Comparison of ENCODE assay signal across 16 cellular contexts in genomic region chr3:178845446-178846118, GRCh38.
A peak's percentile ranks its signal among the peaks of the same experiment; 100 is the strongest.
DNase-seq lines count a peak whose midpoint lies in the region; ATAC-seq and TF ChIP-seq lines count a peak whose summit lies in the region.
"Had no signal": no experiment of that assay in that cellular context is flagged by ENCODE, and none has a peak within 500 bp of the region (broad histone marks: within the 10 kb centered on the region; RNA-seq: fewer than 3 reads in every experiment).

No MANE protein-coding gene starts in this region.

- H3K4me1 ChIP-seq in GM23248 (ENCODE audit: insufficient read depth) (no peaks in the 10 kb centered on the region), sigmoid colon (peaks cover 0 to 51% (median 45%) of the 10 kb centered on the region in 4 donors)
- H3K4me1 ChIP-seq: foreskin keratinocyte had no signal

- no peaks in the 10 kb centered on the region for H3K36me3 Mint-ChIP-seq in activated naive CD4-positive, alpha-beta T cell treated with anti-CD3 and anti-CD28 coated beads, Interleukin-2, amount 50 U/mL, for 72 hours
- H3K36me3 Mint-ChIP-seq: activated CD8-positive, alpha-beta memory T cell treated with anti-CD3 and anti-CD28 coated beads, Interleukin-2, amount 10 ng/mL, durations not matched to agents 7 days and 5 days; CD8-positive, alpha-beta T cell; IgD-negative memory B cell had no signal

- H3K4me2 ChIP-seq in GM23248 (ENCODE audit: unreplicated experiment): peak overlapping the region; percentile 14

- WGBS in GM23248 (ENCODE audit: low coverage in 1 of 2, low lambda C conversion rate in 2 of 2, missing lambda C conversion rate in 2 of 2), 2 experiments: 1 to 2% methylated on average over 3 of the region's 3 CpGs
- WGBS in sigmoid colon, 2 donors: 58 to 59% methylated on average over 3 of the region's 3 CpGs

- H2AFZ ChIP-seq in GM23248: no peak overlapping the region

- H4K20me1 ChIP-seq in GM23248 (ENCODE audit: insufficient read depth): no peaks in the 10 kb centered on the region

- no peak overlapping the region for H3K4me3 ChIP-seq in GM23248
- H3K4me3 ChIP-seq in sigmoid colon: no peak overlapping the region
- H3K4me3 ChIP-seq: thyroid gland had no signal

- H3F3A ChIP-seq in GM23248 (ENCODE audit: insufficient read depth): no peaks in the 10 kb centered on the region

- TF ChIP-seq CTCF in sigmoid colon (IDR thresholded peaks at IDR 0.05): no peak

- H3K36me3 ChIP-seq in GM23248 (ENCODE audit: low read depth): no peaks in the 10 kb centered on the region
- H3K36me3 ChIP-seq in sigmoid colon: no peaks in the 10 kb centered on the region
- H3K36me3 ChIP-seq: thyroid gland, WERI-Rb-1 had no signal

- DNase-seq in GM23248 (peak; percentile 29), RPMI7951 (ENCODE audit: low read depth) (peak; percentile 35), fibroblast of peridontal ligament (ENCODE audit: extremely low read depth) (peak; percentile 83), sigmoid colon (no peak), NCI-H1105 (lab: John Stamatoyannopoulos, UW) (no peak)
- DNase-seq in activated naive CD4-positive, alpha-beta T cell treated with anti-CD3 and anti-CD28 coated beads, Interleukin-2, amount 50 U/mL, for 72 hours (ENCODE audit: low spot score in 2 of 2): no peak
- DNase-seq: activated CD8-positive, alpha-beta memory T cell treated with anti-CD3 and anti-CD28 coated beads, Interleukin-2, amount 10 ng/mL, durations not matched to agents 7 days and 5 days; activated gamma-delta T cell; CD8-positive, alpha-beta T cell; effector memory CD4-positive, alpha-beta T cell; thyroid gland; WERI-Rb-1 had no signal

- intact Hi-C loops in sigmoid colon (cut with DNase I): no loop called here

- no peaks in the 10 kb centered on the region for H3K27me3 ChIP-seq in GM23248 (replicated peaks; ENCODE audit: insufficient read depth)
- no peaks in the 10 kb centered on the region for H3K27me3 ChIP-seq in sigmoid colon
- H3K27me3 ChIP-seq: foreskin keratinocyte, thyroid gland had no signal

- no peaks in the 10 kb centered on the region for H3K9me2 ChIP-seq in GM23248 (ENCODE audit: insufficient read depth)

- H3K27ac ChIP-seq in GM23248 (no peak overlapping the region), sigmoid colon (peak overlapping the region; percentile 53 to 77 (median 62))
- H3K27ac ChIP-seq: foreskin keratinocyte, thyroid gland, WERI-Rb-1 had no signal

- H3K9me3 ChIP-seq in GM23248 (ENCODE audit: low read depth) (no peaks in the 10 kb centered on the region), sigmoid colon (no peaks in the 10 kb centered on the region)
- H3K9me3 ChIP-seq: thyroid gland had no signal

- H3K9ac ChIP-seq in GM23248: no peak overlapping the region

- ATAC-seq in GM19463 (IDR thresholded peaks at IDR 0.05; ENCODE audit: unreplicated experiment) (no peak), GM18519 (IDR thresholded peaks at IDR 0.05; ENCODE audit: low FRiP score, unreplicated experiment) (no peak)
- ATAC-seq in activated naive CD4-positive, alpha-beta T cell treated with anti-CD3 and anti-CD28 coated beads, Interleukin-2, amount 50 U/mL, for 72 hours: no peak
- ATAC-seq: activated CD8-positive, alpha-beta memory T cell treated with anti-CD3 and anti-CD28 coated beads, Interleukin-2, amount 10 ng/mL, durations not matched to agents 7 days and 5 days; CD8-positive, alpha-beta T cell; foreskin keratinocyte had no signal

- no peak for TF ChIP-seq POLR2A in sigmoid colon (IDR thresholded peaks at IDR 0.05)

- TF ChIP-seq EP300 in sigmoid colon (IDR thresholded peaks at IDR 0.05): peak in 2 of 4 donors; percentile 27 to 64

- in situ Hi-C loops in GM23248 (cut with MboI): no loop called here

- H3K27ac Mint-ChIP-seq in activated naive CD4-positive, alpha-beta T cell treated with anti-CD3 and anti-CD28 coated beads, Interleukin-2, amount 50 U/mL, for 72 hours: no peak overlapping the region
- H3K27ac Mint-ChIP-seq: activated CD8-positive, alpha-beta memory T cell treated with anti-CD3 and anti-CD28 coated beads, Interleukin-2, amount 10 ng/mL, durations not matched to agents 7 days and 5 days; CD8-positive, alpha-beta T cell had no signal

- no peaks in the 10 kb centered on the region for H3K79me2 ChIP-seq in GM23248 (ENCODE audit: insufficient read depth)

- H3K9me3 Mint-ChIP-seq in activated naive CD4-positive, alpha-beta T cell treated with anti-CD3 and anti-CD28 coated beads, Interleukin-2, amount 50 U/mL, for 72 hours: peaks cover 0 to 6% of the 10 kb centered on the region in 2 donors
- H3K9me3 Mint-ChIP-seq: CD8-positive, alpha-beta T cell had no signal

Comparison
In these comparisons a context has a peak if more than half of its experiments do, and no peak if none do; other contexts are left out.
1. DNase-seq: peak in GM23248 (single experiment), RPMI7951 (single experiment) and fibroblast of peridontal ligament (single experiment); none in sigmoid colon (single experiment), activated naive CD4-positive, alpha-beta T cell treated with anti-CD3 and anti-CD28 coated beads, Interleukin-2, amount 50 U/mL, for 72 hours (0 of 2) and NCI-H1105 (single experiment).